Comparison of ENCODE assay signal across 1 cellular context in genomic region chr2:227325056-227325823, GRCh38.
TF ChIP-seq lines count a peak whose summit lies in the region.

MFF (plus strand) TSS chr2:227325251; CDS start chr2:227330666, 5,415 bp downstream.

TF ChIP-seq in K562, 482 proteins besides CTCF, POLR2A, EP300 and RAD21 (continued from another document and continues in another):
- TF ChIP-seq, protein P1, sequence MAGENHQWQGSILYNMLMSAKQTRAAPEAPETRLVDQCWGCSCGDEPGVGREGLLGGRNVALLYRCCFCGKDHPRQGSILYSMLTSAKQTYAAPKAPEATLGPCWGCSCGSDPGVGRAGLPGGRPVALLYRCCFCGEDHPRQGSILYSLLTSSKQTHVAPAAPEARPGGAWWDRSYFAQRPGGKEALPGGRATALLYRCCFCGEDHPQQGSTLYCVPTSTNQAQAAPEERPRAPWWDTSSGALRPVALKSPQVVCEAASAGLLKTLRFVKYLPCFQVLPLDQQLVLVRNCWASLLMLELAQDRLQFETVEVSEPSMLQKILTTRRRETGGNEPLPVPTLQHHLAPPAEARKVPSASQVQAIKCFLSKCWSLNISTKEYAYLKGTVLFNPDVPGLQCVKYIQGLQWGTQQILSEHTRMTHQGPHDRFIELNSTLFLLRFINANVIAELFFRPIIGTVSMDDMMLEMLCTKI (IDR thresholded peaks at IDR 0.05; ENCODE audit: partially characterized antibody) = no peak
- no peak for TF ChIP-seq KDM2B (CRISPR knock-in tag; IDR thresholded peaks at IDR 0.05)
- TF ChIP-seq MEIS2 (IDR thresholded peaks at IDR 0.05; ENCODE audit: partially characterized antibody) = no peak
- no peak for TF ChIP-seq ZFP30 (CRISPR knock-in tag; IDR thresholded peaks at IDR 0.05; ENCODE audit: borderline replicate concordance)
- TF ChIP-seq ZNF696 (CRISPR knock-in tag; conservative IDR thresholded peaks at IDR 0.05) = no peak
- no peak for TF ChIP-seq ZHX1 (conservative IDR thresholded peaks at IDR 0.05; ENCODE audit: low read length)
- TF ChIP-seq MAFK (IDR thresholded peaks at IDR 0.05; ENCODE audit: low read length) = no peak
- TF ChIP-seq KLF13 (tag; IDR thresholded peaks at IDR 0.05; ENCODE audit: borderline replicate concordance, low read depth) = no peak
- TF ChIP-seq TCF7L2 (IDR thresholded peaks at IDR 0.05; ENCODE audit: low read depth, low read length) = no peak
- TF ChIP-seq ZNF311 (CRISPR knock-in tag; IDR thresholded peaks at IDR 0.05) = no peak
- peak; percentile 36; the same call in 1 of the 2 replicates for TF ChIP-seq ZNF263 (CRISPR knock-in tag; IDR thresholded peaks at IDR 0.05; ENCODE audit: borderline replicate concordance)
- TF ChIP-seq, protein P2, sequence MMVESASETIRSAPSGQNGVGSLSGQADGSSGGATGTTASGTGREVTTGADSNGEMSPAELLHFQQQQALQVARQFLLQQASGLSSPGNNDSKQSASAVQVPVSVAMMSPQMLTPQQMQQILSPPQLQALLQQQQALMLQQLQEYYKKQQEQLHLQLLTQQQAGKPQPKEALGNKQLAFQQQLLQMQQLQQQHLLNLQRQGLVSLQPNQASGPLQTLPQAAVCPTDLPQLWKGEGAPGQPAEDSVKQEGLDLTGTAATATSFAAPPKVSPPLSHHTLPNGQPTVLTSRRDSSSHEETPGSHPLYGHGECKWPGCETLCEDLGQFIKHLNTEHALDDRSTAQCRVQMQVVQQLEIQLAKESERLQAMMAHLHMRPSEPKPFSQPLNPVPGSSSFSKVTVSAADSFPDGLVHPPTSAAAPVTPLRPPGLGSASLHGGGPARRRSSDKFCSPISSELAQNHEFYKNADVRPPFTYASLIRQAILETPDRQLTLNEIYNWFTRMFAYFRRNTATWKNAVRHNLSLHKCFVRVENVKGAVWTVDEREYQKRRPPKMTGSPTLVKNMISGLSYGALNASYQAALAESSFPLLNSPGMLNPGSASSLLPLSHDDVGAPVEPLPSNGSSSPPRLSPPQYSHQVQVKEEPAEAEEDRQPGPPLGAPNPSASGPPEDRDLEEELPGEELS (CRISPR knock-in tag; IDR thresholded peaks at IDR 0.05; ENCODE audit: borderline replicate concordance) = no peak
- TF ChIP-seq, protein P3, sequence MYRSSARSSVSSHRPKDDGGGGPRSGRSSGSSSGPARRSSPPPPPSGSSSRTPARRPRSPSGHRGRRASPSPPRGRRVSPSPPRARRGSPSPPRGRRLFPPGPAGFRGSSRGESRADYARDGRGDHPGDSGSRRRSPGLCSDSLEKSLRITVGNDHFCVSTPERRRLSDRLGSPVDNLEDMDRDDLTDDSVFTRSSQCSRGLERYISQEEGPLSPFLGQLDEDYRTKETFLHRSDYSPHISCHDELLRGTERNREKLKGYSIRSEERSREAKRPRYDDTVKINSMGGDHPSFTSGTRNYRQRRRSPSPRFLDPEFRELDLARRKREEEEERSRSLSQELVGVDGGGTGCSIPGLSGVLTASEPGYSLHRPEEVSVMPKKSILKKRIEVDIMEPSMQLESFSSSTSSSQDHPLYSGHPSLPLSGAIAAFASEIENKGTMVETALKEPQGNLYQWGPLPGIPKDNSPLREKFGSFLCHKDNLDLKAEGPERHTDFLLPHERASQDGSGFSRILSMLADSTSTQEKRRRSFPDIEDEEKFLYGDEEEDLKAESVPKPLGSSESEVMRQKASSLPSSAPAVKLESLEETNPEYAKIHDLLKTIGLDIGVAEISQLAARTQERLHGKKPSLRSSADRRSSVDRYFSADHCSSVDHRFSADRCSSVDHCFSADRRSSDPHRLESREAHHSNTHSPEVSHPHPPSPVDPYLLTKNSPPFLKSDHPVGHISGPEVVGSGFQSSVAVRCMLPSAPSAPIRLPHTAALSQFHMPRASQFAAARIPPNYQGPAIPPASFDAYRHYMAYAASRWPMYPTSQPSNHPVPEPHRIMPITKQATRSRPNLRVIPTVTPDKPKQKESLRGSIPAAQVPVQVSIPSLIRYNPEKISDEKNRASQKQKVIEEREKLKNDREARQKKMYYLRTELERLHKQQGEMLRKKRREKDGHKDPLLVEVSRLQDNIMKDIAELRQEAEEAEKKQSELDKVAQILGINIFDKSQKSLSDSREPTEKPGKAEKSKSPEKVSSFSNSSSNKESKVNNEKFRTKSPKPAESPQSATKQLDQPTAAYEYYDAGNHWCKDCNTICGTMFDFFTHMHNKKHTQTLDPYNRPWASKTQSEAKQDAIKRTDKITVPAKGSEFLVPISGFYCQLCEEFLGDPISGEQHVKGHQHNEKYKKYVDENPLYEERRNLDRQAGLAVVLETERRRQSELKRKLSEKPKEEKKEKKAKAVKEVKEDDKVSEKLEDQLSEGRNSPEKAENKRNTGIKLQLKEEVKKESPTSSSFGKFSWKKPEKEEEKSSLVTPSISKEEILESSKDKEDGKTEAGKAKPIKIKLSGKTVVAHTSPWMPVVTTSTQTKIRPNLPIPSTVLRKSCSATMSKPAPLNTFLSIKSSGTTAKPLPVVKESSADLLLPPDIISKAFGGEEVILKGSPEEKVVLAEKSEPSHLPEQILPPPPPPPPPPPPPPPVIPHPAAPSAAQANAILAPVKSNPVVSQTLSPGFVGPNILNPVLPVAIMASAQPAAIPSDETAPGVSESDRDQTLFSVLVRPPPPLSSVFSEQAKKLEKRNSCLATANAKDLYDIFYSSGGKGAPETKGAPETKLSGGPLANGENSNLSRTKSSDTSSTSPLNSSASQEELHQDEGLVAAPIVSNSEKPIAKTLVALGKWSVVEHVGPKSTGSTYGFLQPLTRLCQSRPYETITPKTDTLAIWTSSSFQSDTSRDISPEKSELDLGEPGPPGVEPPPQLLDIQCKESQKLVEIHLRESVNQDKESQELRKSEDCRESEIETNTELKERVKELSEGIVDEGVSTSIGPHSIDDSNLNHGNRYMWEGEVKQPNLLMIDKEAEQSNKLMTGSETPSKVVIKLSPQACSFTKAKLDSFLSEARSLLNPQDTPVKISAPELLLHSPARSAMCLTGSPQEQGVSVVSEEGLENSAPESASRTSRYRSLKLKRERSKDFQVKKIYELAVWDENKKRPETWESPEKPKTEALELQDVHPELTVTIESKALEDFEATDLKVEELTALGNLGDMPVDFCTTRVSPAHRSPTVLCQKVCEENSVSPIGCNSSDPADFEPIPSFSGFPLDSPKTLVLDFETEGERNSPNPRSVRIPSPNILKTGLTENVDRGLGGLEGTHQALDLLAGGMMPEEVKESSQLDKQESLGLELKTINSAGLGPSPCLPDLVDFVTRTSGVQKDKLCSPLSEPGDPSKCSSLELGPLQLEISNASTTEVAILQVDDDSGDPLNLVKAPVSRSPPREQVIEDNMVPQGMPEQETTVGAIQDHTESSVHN (IDR thresholded peaks at IDR 0.05; ENCODE audit: borderline replicate concordance in 1 of 2, low read depth in 1 of 2) = no peak
- no peak for TF ChIP-seq E4F1 (CRISPR knock-in tag; IDR thresholded peaks at IDR 0.05; ENCODE audit: borderline replicate concordance)
- no peak for TF ChIP-seq NFE2L1 (tag; IDR thresholded peaks at IDR 0.05; ENCODE audit: borderline replicate concordance, low read depth)
- no peak for TF ChIP-seq GABPB2 (CRISPR knock-in tag; conservative IDR thresholded peaks at IDR 0.05)
- TF ChIP-seq SNAPC5 (CRISPR knock-in tag; IDR thresholded peaks at IDR 0.05) = no peak
- TF ChIP-seq ZNF143 (CRISPR knock-in tag; IDR thresholded peaks at IDR 0.05) = 0 out of 2 replicates have a peak, but pooled peaks have one; percentile 21
- no peak for TF ChIP-seq ZFP36 (IDR thresholded peaks at IDR 0.05; ENCODE audit: low read depth, low read length, partially characterized antibody)
- TF ChIP-seq ZBTB17 (CRISPR knock-in tag; IDR thresholded peaks at IDR 0.05) = no peak
- no peak for TF ChIP-seq SMAD1 (IDR thresholded peaks at IDR 0.05; ENCODE audit: low read depth, low read length, partially characterized antibody)
- TF ChIP-seq ZNF354B (CRISPR knock-in tag; IDR thresholded peaks at IDR 0.05) = no peak
- peak; percentile 21; the same call in 1 of the 2 replicates for TF ChIP-seq HNRNPL (IDR thresholded peaks at IDR 0.05; ENCODE audit: low read depth, low read length)
- TF ChIP-seq, protein P4, sequence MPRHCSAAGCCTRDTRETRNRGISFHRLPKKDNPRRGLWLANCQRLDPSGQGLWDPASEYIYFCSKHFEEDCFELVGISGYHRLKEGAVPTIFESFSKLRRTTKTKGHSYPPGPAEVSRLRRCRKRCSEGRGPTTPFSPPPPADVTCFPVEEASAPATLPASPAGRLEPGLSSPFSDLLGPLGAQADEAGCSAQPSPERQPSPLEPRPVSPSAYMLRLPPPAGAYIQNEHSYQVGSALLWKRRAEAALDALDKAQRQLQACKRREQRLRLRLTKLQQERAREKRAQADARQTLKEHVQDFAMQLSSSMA (CRISPR knock-in tag; IDR thresholded peaks at IDR 0.05) = no peak
- TF ChIP-seq ZNF586 (CRISPR knock-in tag; conservative IDR thresholded peaks at IDR 0.05) = no peak
- peak; percentile 70 for TF ChIP-seq CBFA2T2 (conservative IDR thresholded peaks at IDR 0.05)
- no peak for TF ChIP-seq DLX4 (CRISPR knock-in tag; IDR thresholded peaks at IDR 0.05)
- TF ChIP-seq TCF7 (IDR thresholded peaks at IDR 0.05; ENCODE audit: borderline replicate concordance) = no peak
